ENCODE assay signal across 28 cellular contexts in the genomic region with DNA sequence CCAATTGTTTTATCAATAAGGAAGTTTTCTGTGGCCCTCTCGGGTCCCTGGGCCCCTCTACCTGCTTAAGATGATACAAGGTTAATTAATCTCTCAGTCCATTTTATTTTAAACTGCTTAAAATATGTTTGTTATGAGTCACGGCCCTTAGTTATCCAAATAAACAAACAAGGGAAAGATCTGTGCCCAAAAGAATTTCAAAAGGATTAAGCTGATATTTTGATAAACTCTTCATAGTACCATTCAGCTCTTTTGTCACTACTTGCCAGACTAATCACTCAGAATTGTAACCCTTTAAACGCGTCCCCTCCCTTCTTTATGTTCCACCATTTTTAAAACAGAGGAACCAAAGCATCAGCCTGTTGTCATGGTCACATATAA.
DNase-seq lines count a peak whose midpoint lies in the region; ATAC-seq, FAIRE-seq and TF ChIP-seq lines count a peak whose summit lies in the region.
"Had no signal": no experiment of that assay in that cellular context is flagged by ENCODE, and none has a peak within 500 bp of the region (broad histone marks: within the 10 kb centered on the region; RNA-seq: fewer than 3 reads in every experiment).

No MANE protein-coding gene starts in this region.

- H3K27ac ChIP-seq in left ventricle myocardium inferior (replicated peaks) (peak overlapping the region; percentile 43), right atrium auricular region (no peak overlapping the region)
- H3K27ac ChIP-seq: epithelial cell of prostate, heart left ventricle, lower lobe of right lung, neutrophil, prostate gland, RWPE1, SK-N-MC, tibial artery had no signal

- ATAC-seq in GM18861 (IDR thresholded peaks at IDR 0.05; ENCODE audit: unreplicated experiment), result no peak
- ATAC-seq: activated CD8-positive, alpha-beta T cell treated with anti-CD3 and anti-CD28 coated beads, Interleukin-2, amount 10 ng/mL, durations not matched to agents 7 days and 5 days; CD8-positive, alpha-beta T cell; heart left ventricle had no signal

- no peak for FAIRE-seq in GM12891 (lab: Jason Lieb, UNC)
- FAIRE-seq: A204.1, G401.6 had no signal

- TF ChIP-seq CTCF in left ventricle myocardium inferior (IDR thresholded peaks at IDR 0.05; ENCODE audit: borderline replicate concordance), result no peak
- TF ChIP-seq CTCF in right atrium auricular region (IDR thresholded peaks at IDR 0.05), result no peak

- intact Hi-C loops in left ventricle myocardium inferior (cut with micrococcal nuclease), result no loop called here

- no peak for TF ChIP-seq POLR2A in GM12891 (IDR thresholded peaks at IDR 0.05; ENCODE audit: low read depth, low read length)

- no peak overlapping the region for H3K4me3 ChIP-seq in left ventricle myocardium inferior
- no peak overlapping the region for H3K4me3 ChIP-seq in right atrium auricular region
- H3K4me3 ChIP-seq in adipocyte (ENCODE audit: low read length), result no peak overlapping the region
- H3K4me3 ChIP-seq: heart left ventricle, lower lobe of right lung, prostate gland, SK-N-MC, tibial artery had no signal

- H3K36me3 ChIP-seq in left ventricle myocardium inferior, result peaks cover 35% of the 10 kb centered on the region
- no peaks in the 10 kb centered on the region for H3K36me3 ChIP-seq in right atrium auricular region
- peaks cover 8% of the 10 kb centered on the region for H3K36me3 ChIP-seq in adipocyte (ENCODE audit: control insufficient read depth, insufficient read depth, low read length, severe bottlenecking)
- H3K36me3 ChIP-seq: lower lobe of right lung, neutrophil, prostate gland, tibial artery had no signal

- H3K9me3 ChIP-seq in left ventricle myocardium inferior (replicated peaks) (no peaks in the 10 kb centered on the region), right atrium auricular region (no peaks in the 10 kb centered on the region), adipocyte (ENCODE audit: control insufficient read depth, low read length) (no peaks in the 10 kb centered on the region)
- H3K9me3 ChIP-seq: heart left ventricle, lower lobe of right lung, neutrophil, prostate gland, tibial artery had no signal

- peaks cover 39% of the 10 kb centered on the region for H3K4me1 ChIP-seq in left ventricle myocardium inferior
- H3K4me1 ChIP-seq in right atrium auricular region, result peaks cover 0 to 4% of the 10 kb centered on the region in 2 donors
- peaks cover 17% of the 10 kb centered on the region for H3K4me1 ChIP-seq in adipocyte (ENCODE audit: control insufficient read depth, insufficient read depth, low read length)
- H3K4me1 ChIP-seq: lower lobe of right lung, prostate gland had no signal

- H3K9ac ChIP-seq in adipocyte (ENCODE audit: low read length), result no peak overlapping the region

- H3K27me3 ChIP-seq in left ventricle myocardium inferior (ENCODE audit: low read depth) (no peaks in the 10 kb centered on the region), right atrium auricular region (no peaks in the 10 kb centered on the region), adipocyte (replicated peaks; ENCODE audit: control insufficient read depth, insufficient read depth, low read length) (no peaks in the 10 kb centered on the region)
- H3K27me3 ChIP-seq: heart left ventricle, neutrophil, tibial artery had no signal

- DNase-seq in left ventricle myocardium inferior (no peak), right atrium auricular region (ENCODE audit: low spot score) (no peak), adipocyte (ENCODE audit: low read depth) (peak; percentile 70), kidney tubule cell (ENCODE audit: low spot score) (peak; percentile 10), GM12891 (ENCODE audit: insufficient read length, low spot score) (no peak), NCI-H510A (lab: John Stamatoyannopoulos, UW) (no peak), NCI-H1048 (lab: John Stamatoyannopoulos, UW) (no peak)
- DNase-seq: activated CD8-positive, alpha-beta T cell treated with anti-CD3 and anti-CD28 coated beads, Interleukin-2, amount 10 ng/mL, durations not matched to agents 7 days and 5 days; activated naive CD8-positive, alpha-beta T cell treated with anti-CD3 and anti-CD28 coated beads for 36 hours; CD8-positive, alpha-beta T cell; DMS153; H7; heart left ventricle; KBM-7; lower lobe of right lung; NCI-H1436 treated with DMSO at 0.1 percent for 48 hours; NCI-H446; NCI-H82; stimulated activated CD8-positive, alpha-beta memory T cell treated with anti-CD3 and anti-CD28 coated beads, Interleukin-4, amount 100 ng/mL, for 48 hours; tibial artery had no signal

TF ChIP-seq in GM12891, 5 proteins besides CTCF, POLR2A, EP300 and RAD21:
- TF ChIP-seq POU2F2 (IDR thresholded peaks at IDR 0.05; ENCODE audit: low read depth, low read length) (no peak), POLR2AphosphoS5 (IDR thresholded peaks at IDR 0.05; ENCODE audit: low read depth, low read length) (no peak), SPI1 (IDR thresholded peaks at IDR 0.05; ENCODE audit: low read depth, low read length) (no peak), PAX5 (IDR thresholded peaks at IDR 0.05; ENCODE audit: insufficient read depth, low read length, severe bottlenecking) (no peak), TAF1 (IDR thresholded peaks at IDR 0.05; ENCODE audit: low read depth, low read length) (no peak)

Comparison
In these comparisons a context has a peak if more than half of its experiments do, and no peak if none do; other contexts are left out.
1. DNase-seq: peak in adipocyte (single experiment) and kidney tubule cell (single experiment); none in left ventricle myocardium inferior (single experiment), right atrium auricular region (single experiment), GM12891 (single experiment), NCI-H510A (single experiment) and NCI-H1048 (single experiment).